In the genomic region with DNA sequence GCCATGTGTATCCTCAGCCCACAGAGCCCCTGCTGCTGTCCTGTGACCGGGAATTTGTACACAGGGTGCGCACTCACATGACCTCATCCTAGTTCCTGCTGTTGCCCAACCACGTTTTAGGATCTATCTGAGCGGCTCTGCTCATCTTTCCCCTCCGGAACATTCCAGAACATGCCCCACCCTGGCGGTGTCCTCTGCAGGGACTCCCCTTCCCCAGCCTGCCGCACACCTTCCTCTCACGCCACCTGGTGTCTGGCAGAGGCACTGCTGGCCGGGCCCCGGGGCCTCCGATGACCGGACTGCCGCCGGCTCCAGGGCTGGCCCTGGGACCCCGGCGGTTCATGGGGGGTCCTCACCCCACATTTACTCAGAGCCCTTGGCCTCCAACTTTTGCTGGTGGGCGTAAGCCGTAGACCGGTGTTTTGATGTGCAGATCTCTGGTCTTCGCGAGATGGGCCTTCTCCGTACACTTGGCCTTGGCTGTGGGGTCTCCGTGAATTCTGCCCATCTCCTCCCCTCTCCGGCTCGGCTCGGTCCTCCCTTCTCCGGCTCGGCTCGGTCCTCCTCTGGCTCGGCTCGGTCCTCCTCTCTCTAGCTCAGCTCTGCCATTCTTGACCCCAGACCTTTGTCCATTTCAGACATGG, we compare ENCODE assay signal across 9 cellular contexts. TPM values are rescaled to one million over a fixed set of nuclear protein-coding genes. Genes with fewer than 3 reads are reported as not detected.
DNase-seq lines count a peak whose midpoint lies in the region; ATAC-seq and TF ChIP-seq lines count a peak whose summit lies in the region.
"Had no signal": no experiment of that assay in that cellular context is flagged by ENCODE, and none has a peak within 500 bp of the region (broad histone marks: within the 10 kb centered on the region; RNA-seq: fewer than 3 reads in every experiment).

No MANE protein-coding gene starts in this region.

- H3K27ac Mint-ChIP-seq in memory B cell = no peak overlapping the region
- H3K27ac Mint-ChIP-seq: dendritic cell treated with granulocyte-macrophage colony-stimulating factor and Interleukin-4, amounts not matched to agents 40 ng/mL and 50 ng/mL, for 4 days had no signal

- TF ChIP-seq EP300 in suprapubic skin (IDR thresholded peaks at IDR 0.05) = no peak

- peaks cover 24% of the 10 kb centered on the region for H3K4me1 ChIP-seq in suprapubic skin

- 50% methylated on average over 27 of the region's 31 CpGs for WGBS in suprapubic skin

- H3K27me3 ChIP-seq in AG04450 (ENCODE audit: control insufficient read depth, insufficient read depth, low read length) (peaks cover 6% of the 10 kb centered on the region), suprapubic skin (peaks cover 2% of the 10 kb centered on the region)

- no peak for DNase-seq in AG04450 (ENCODE audit: low read depth, low spot score)
- DNase-seq in GM19240 (ENCODE audit: insufficient read length, low spot score) = peak; percentile 63
- DNase-seq in choroid plexus epithelial cell (ENCODE audit: low read depth) = peak; percentile 42
- DNase-seq in memory B cell (ENCODE audit: low spot score in 2 of 2) = peak; percentile 50 to 66
- DNase-seq in suprapubic skin (ENCODE audit: low spot score in 2 of 2) = no peak
- no peak for DNase-seq in middle frontal gyrus (ENCODE audit: extremely low spot score, low spot score)
- DNase-seq in cortex of kidney (lab: John Stamatoyannopoulos, UW) = no peak

- H3K4me3 ChIP-seq in AG04450 (ENCODE audit: low read depth, low read length) (no peak overlapping the region), WI38 (ENCODE audit: low read depth, low read length) (no peak overlapping the region), choroid plexus epithelial cell (ENCODE audit: low read depth, low read length) (no peak overlapping the region), suprapubic skin (no peak overlapping the region)

- H3K36me3 Mint-ChIP-seq in memory B cell = peaks cover 2% of the 10 kb centered on the region

- ATAC-seq in memory B cell (ENCODE audit: low read depth) = peak; percentile 52

- TF ChIP-seq CTCF in AG04450 (IDR thresholded peaks at IDR 0.05; ENCODE audit: low read depth, low read length) (peak; percentile 89), WI38 (IDR thresholded peaks at IDR 0.05; ENCODE audit: low read depth, low read length) (peak; percentile 83), choroid plexus epithelial cell (conservative IDR thresholded peaks at IDR 0.05; ENCODE audit: low read depth, low read length) (peak; percentile 90), suprapubic skin (IDR thresholded peaks at IDR 0.05) (peak; percentile 39 to 82)

- TF ChIP-seq POLR2A in suprapubic skin (IDR thresholded peaks at IDR 0.05) = no peak

- peaks cover 3% of the 10 kb centered on the region for H3K4me1 Mint-ChIP-seq in memory B cell

- CTCF ChIA-PET in AG04450 (lab: Charles Lee) = interaction anchor here (0.6 to 6.1 kb wide), 3 partner anchors 13 to 194 kb away, joined by 3 to 99 read pairs (median 5); no protein-coding TSS in a partner anchor

- peaks cover 9% of the 10 kb centered on the region for H3K27me3 Mint-ChIP-seq in memory B cell

- no peak overlapping the region for H3K4me3 Mint-ChIP-seq in memory B cell
- H3K4me3 Mint-ChIP-seq: dendritic cell treated with granulocyte-macrophage colony-stimulating factor and Interleukin-4, amounts not matched to agents 40 ng/mL and 50 ng/mL, for 4 days had no signal

- H3K9me3 ChIP-seq in AG04450 (ENCODE audit: control insufficient read depth, insufficient read depth, low read length) (0 out of 2 replicates have a peak, but pooled peaks cover under 1% of the 10 kb centered on the region), suprapubic skin (peaks cover 10% of the 10 kb centered on the region)

- peaks cover 5% of the 10 kb centered on the region for H3K9me3 Mint-ChIP-seq in memory B cell

- POLR2A ChIA-PET in AG04450 (lab: Yijun Ruan, JAX) = no interaction called here

- H3K36me3 ChIP-seq in suprapubic skin = peaks cover 7% of the 10 kb centered on the region

- H3K27ac ChIP-seq in AG04450 (ENCODE audit: low read depth, low read length) = no peak overlapping the region
- no peak overlapping the region for H3K27ac ChIP-seq in suprapubic skin

RNA-seq across cellular contexts. Expression of gene ARHGEF16, which starts 29.5 kb away (rescaled TPM):
- polyA plus RNA-seq in AG04450 (2011; rRNA removed) = not detected in 2 replicates
- not detected in 2 replicates for polyA minus RNA-seq in AG04450 (2011; rRNA and poly(A)+ RNA removed)
- total RNA-seq in suprapubic skin = 10 to 100 TPM in 1 of 4 donors, 1 to 10 TPM in 3; 5.9 to 13.6 (median 8.4) TPM

Comparison
In these comparisons a context has a peak if more than half of its experiments do, and no peak if none do; other contexts are left out.
1. DNase-seq: peak in GM19240 (single experiment), choroid plexus epithelial cell (single experiment) and memory B cell (2 of 2); none in AG04450 (single experiment), suprapubic skin (0 of 2), middle frontal gyrus (single experiment) and cortex of kidney (single experiment).
2. Peak in every context shown above with its lines, with median percentiles within 50 percentile points of each other: CTCF ChIP-seq.